1 cellular context compared by ENCODE assay signal in genomic region chr1:43991476-43992231, GRCh38.
TF ChIP-seq lines count a peak whose summit lies in the region.

Gene CCDC24, plus strand, starts transcription at chr1:43991599. Its CDS starts 280 bp downstream, at chr1:43991879.

TF ChIP-seq in K562, 482 proteins besides CTCF, POLR2A, EP300 and RAD21 (continued from another document and continues in another):
- TF ChIP-seq ZNF277 (CRISPR knock-in tag; IDR thresholded peaks at IDR 0.05; ENCODE audit: borderline replicate concordance): no peak
- no peak for TF ChIP-seq NR3C1 (CRISPR knock-in tag; IDR thresholded peaks at IDR 0.05)
- no peak for TF ChIP-seq BRF1 (IDR thresholded peaks at IDR 0.05; ENCODE audit: borderline replicate concordance, extremely low read depth, insufficient read length)
- TF ChIP-seq RNF2 (IDR thresholded peaks at IDR 0.05): no peak
- TF ChIP-seq ZBTB17 (CRISPR knock-in tag; IDR thresholded peaks at IDR 0.05): 0 out of 2 replicates have a peak, but pooled peaks have one; percentile 72
- TF ChIP-seq POLR2B (IDR thresholded peaks at IDR 0.05; ENCODE audit: low read depth, partially characterized antibody): peak; percentile 44
- no peak for TF ChIP-seq E2F5 (CRISPR knock-in tag; IDR thresholded peaks at IDR 0.05)
- no peak for TF ChIP-seq GTF2F1 (IDR thresholded peaks at IDR 0.05; ENCODE audit: low read depth, low read length)
- TF ChIP-seq BCL6 (CRISPR knock-in tag; IDR thresholded peaks at IDR 0.05): no peak
- TF ChIP-seq ZNF75A (CRISPR knock-in tag; IDR thresholded peaks at IDR 0.05): no peak
- no peak for TF ChIP-seq E2F1 (CRISPR knock-in tag; IDR thresholded peaks at IDR 0.05)
- TF ChIP-seq RNF219 (CRISPR knock-in tag; IDR thresholded peaks at IDR 0.05): no peak
- no peak for TF ChIP-seq ZNF644 (tag; IDR thresholded peaks at IDR 0.05; ENCODE audit: low read depth)
- TF ChIP-seq TAF15 (IDR thresholded peaks at IDR 0.05; ENCODE audit: low read depth, low read length): no peak
- TF ChIP-seq ZNF263 (CRISPR knock-in tag; IDR thresholded peaks at IDR 0.05; ENCODE audit: borderline replicate concordance): peak; percentile 90
- no peak for TF ChIP-seq MEF2A (IDR thresholded peaks at IDR 0.05; ENCODE audit: control insufficient read depth, low read depth, low read length)
- no peak for TF ChIP-seq ZNF41 (CRISPR knock-in tag; conservative IDR thresholded peaks at IDR 0.05)
- no peak for TF ChIP-seq NR2F6 (CRISPR knock-in tag; IDR thresholded peaks at IDR 0.05)
- peak in 1 of 3 experiments; percentile 37 for TF ChIP-seq YY1 (IDR thresholded peaks at IDR 0.05; ENCODE audit: borderline replicate concordance in 1 of 3, control insufficient read depth in 1 of 3, extremely low read depth in 1 of 3, insufficient read depth in 3 of 3, insufficient read length in 1 of 3, insufficient replicate concordance in 2 of 3, low read depth in 1 of 3, low read length in 2 of 3)
- TF ChIP-seq ZNF518B (CRISPR knock-in tag; IDR thresholded peaks at IDR 0.05): no peak
- no peak for TF ChIP-seq RERE (CRISPR knock-in tag; IDR thresholded peaks at IDR 0.05; ENCODE audit: borderline replicate concordance)
- no peak for TF ChIP-seq SMARCA5 (IDR thresholded peaks at IDR 0.05)
- no peak for TF ChIP-seq SRSF9 (IDR thresholded peaks at IDR 0.05; ENCODE audit: borderline replicate concordance, low read depth, low read length)
- TF ChIP-seq THRB (CRISPR knock-in tag; conservative IDR thresholded peaks at IDR 0.05): peak; percentile 30; the same call in 1 of the 2 replicates
- no peak for TF ChIP-seq SMARCA4 (IDR thresholded peaks at IDR 0.05)
- peak; percentile 96; the same call in 1 of the 2 replicates for TF ChIP-seq NKRF (IDR thresholded peaks at IDR 0.05; ENCODE audit: borderline replicate concordance)
- TF ChIP-seq BCOR (IDR thresholded peaks at IDR 0.05): peak; percentile 58; the same call in 1 of the 2 replicates
- TF ChIP-seq STAG1 (CRISPR knock-in tag; IDR thresholded peaks at IDR 0.05; ENCODE audit: borderline replicate concordance): no peak
- no peak for TF ChIP-seq MLLT1 (IDR thresholded peaks at IDR 0.05)
- peak; percentile 87; the same call in 1 of the 2 replicates for TF ChIP-seq SRSF1 (IDR thresholded peaks at IDR 0.05; ENCODE audit: low read depth, low read length)
- TF ChIP-seq ZFX (CRISPR knock-in tag; IDR thresholded peaks at IDR 0.05): peak; percentile 56
- TF ChIP-seq ETV1 (tag; conservative IDR thresholded peaks at IDR 0.05; ENCODE audit: low read depth): no peak
- no peak for TF ChIP-seq ZFP1 (CRISPR knock-in tag; IDR thresholded peaks at IDR 0.05)
- TF ChIP-seq TEAD2 (tag; IDR thresholded peaks at IDR 0.05): no peak
- no peak for TF ChIP-seq PRPF4 (IDR thresholded peaks at IDR 0.05; ENCODE audit: insufficient read depth, low read depth, low read length, poor library complexity, severe bottlenecking)
- TF ChIP-seq HINFP (tag; conservative IDR thresholded peaks at IDR 0.05; ENCODE audit: low read depth): no peak
- TF ChIP-seq RBFOX2 (IDR thresholded peaks at IDR 0.05; ENCODE audit: low read depth, low read length): peak; percentile 69
